Comparison of ENCODE assay signal across 9 cellular contexts in genomic region chr2:47345584-47345913, GRCh38. TPM values are rescaled to one million over a fixed set of nuclear protein-coding genes. Genes with fewer than 3 reads are reported as not detected.
A peak's percentile ranks its signal among the peaks of the same experiment; 100 is the strongest.
DNase-seq lines count a peak whose midpoint lies in the region; ATAC-seq and TF ChIP-seq lines count a peak whose summit lies in the region.
"Had no signal": no experiment of that assay in that cellular context is flagged by ENCODE, and none has a peak within 500 bp of the region (broad histone marks: within the 10 kb centered on the region; RNA-seq: fewer than 3 reads in every experiment).

No MANE protein-coding gene starts in this region.

- H3K27me3 ChIP-seq in body of pancreas (no peaks in the 10 kb centered on the region), tibial nerve (no peaks in the 10 kb centered on the region)

- peak; percentile 13 for ATAC-seq in body of pancreas
- no peak for ATAC-seq in GM19455 (IDR thresholded peaks at IDR 0.05; ENCODE audit: unreplicated experiment)

- intact Hi-C loops in body of pancreas (cut with DNase I), result no loop called here

- no peaks in the 10 kb centered on the region for H3K9me3 ChIP-seq in body of pancreas
- H3K9me3 ChIP-seq in tibial nerve, result no peaks in the 10 kb centered on the region

- TF ChIP-seq EP300 in tibial nerve (IDR thresholded peaks at IDR 0.05), result no peak

- H3K4me1 ChIP-seq in body of pancreas (peaks cover 21% of the 10 kb centered on the region), tibial nerve (peaks cover 0 to 16% (median 4%) of the 10 kb centered on the region in 4 donors)

- 12 to 20% methylated on average over 4 of the region's 4 CpGs for WGBS in body of pancreas, 2 donors
- 13 to 20% methylated on average over 4 of the region's 4 CpGs for WGBS in tibial nerve, 2 donors

- H3K27ac ChIP-seq in body of pancreas (peak overlapping the region; percentile 78 to 89 (median 84)), tibial nerve (peak overlapping the region in 2 of 4 donors; percentile 31 to 54)

- no peak overlapping the region for H3K4me3 Mint-ChIP-seq in immature natural killer cell
- H3K4me3 Mint-ChIP-seq: T-helper 1 cell treated with Interleukin-12 subunit alpha and Interleukin-12 subunit beta and Interleukin-4 antibody, amounts not matched to agents 30 μg/mL and 1 μg/mL, for 36 hours had no signal

- TF ChIP-seq POLR2A in body of pancreas (IDR thresholded peaks at IDR 0.05) (no peak), tibial nerve (IDR thresholded peaks at IDR 0.05) (no peak)

- H3K9me3 Mint-ChIP-seq in immature natural killer cell, result no peaks in the 10 kb centered on the region
- H3K9me3 Mint-ChIP-seq: T-helper 1 cell treated with Interleukin-12 subunit alpha and Interleukin-12 subunit beta and Interleukin-4 antibody, amounts not matched to agents 30 μg/mL and 1 μg/mL, for 36 hours had no signal

- no peak overlapping the region for H3K27ac Mint-ChIP-seq in immature natural killer cell
- H3K27ac Mint-ChIP-seq: T-helper 1 cell treated with Interleukin-12 subunit alpha and Interleukin-12 subunit beta and Interleukin-4 antibody, amounts not matched to agents 30 μg/mL and 1 μg/mL, for 36 hours had no signal

- TF ChIP-seq CTCF in body of pancreas (IDR thresholded peaks at IDR 0.05), result no peak
- TF ChIP-seq CTCF in tibial nerve (IDR thresholded peaks at IDR 0.05), result no peak

- DNase-seq in NCI-H510A (lab: John Stamatoyannopoulos, UW), result peak; percentile 46
- no peak for DNase-seq in NCI-H510A treated with DMSO at 0.1 percent for 48 hours (lab: John Stamatoyannopoulos, UW)
- no peak for DNase-seq in body of pancreas
- peak; percentile 52 for DNase-seq in medulla oblongata (ENCODE audit: extremely low spot score)
- no peak for DNase-seq in tibial nerve (ENCODE audit: low spot score in 2 of 2)
- no peak for DNase-seq in foreskin melanocyte
- no peak for DNase-seq in immature natural killer cell

- peaks cover 5 to 9% (median 6%) of the 10 kb centered on the region in 3 donors for H3K27me3 Mint-ChIP-seq in immature natural killer cell (ENCODE audit: low read depth in 3 of 3)

- no peaks in the 10 kb centered on the region for H3K36me3 ChIP-seq in body of pancreas (replicated peaks in 1 of 2; ENCODE audit: insufficient read depth in 1 of 2, low read depth in 2 of 2)
- no peaks in the 10 kb centered on the region for H3K36me3 ChIP-seq in tibial nerve

- H3K4me3 ChIP-seq in body of pancreas (no peak overlapping the region), tibial nerve (peak overlapping the region in 3 of 4 donors; percentile 13 to 35 (median 34))

- H3K36me3 Mint-ChIP-seq in immature natural killer cell, result no peaks in the 10 kb centered on the region

- H3K4me1 Mint-ChIP-seq in immature natural killer cell, result no peaks in the 10 kb centered on the region

RNA-seq across cellular contexts. Expression of gene EPCAM, which starts 23.6 kb away (rescaled TPM):
- total RNA-seq in body of pancreas, result 10 to 100 TPM; 74.8 to 87.7 TPM
- total RNA-seq in tibial nerve, result under 1 TPM in 2 of 4 donors, not detected in 2; 0.42 to 0.66 TPM
- not detected for polyA plus RNA-seq in immature natural killer cell

RNA-seq across cellular contexts. Expression of gene MSH2, which starts 57.4 kb away (rescaled TPM):
- total RNA-seq in body of pancreas (1 to 10 TPM; 9.9 TPM), tibial nerve (10 to 100 TPM in 3 of 4 donors, 1 to 10 TPM in 1; 8.2 to 15.3 (median 14.2) TPM)
- 10 to 100 TPM; 22.9 to 34.2 (median 27.5) TPM for polyA plus RNA-seq in immature natural killer cell

Comparison
In these comparisons a context has a peak if more than half of its experiments do, and no peak if none do; other contexts are left out.
1. DNase-seq: peak in NCI-H510A (single experiment) and medulla oblongata (single experiment); none in NCI-H510A treated with DMSO at 0.1 percent for 48 hours (single experiment), body of pancreas (0 of 4), tibial nerve (0 of 2), foreskin melanocyte (single experiment) and immature natural killer cell (0 of 3).
2. H3K4me3 ChIP-seq: peak in tibial nerve (3 of 4); none in body of pancreas (0 of 2).
3. RNA of gene EPCAM, which starts 23.6 kb away (total RNA-seq): 74.8 to 87.7 TPM in body of pancreas; 0.42 to 0.66 TPM in tibial nerve; every median in the first group is over 10 times any median in the second.